Comparison of ENCODE assay signal across 1 cellular context in genomic region chr9:114282507-114282906, GRCh38.
TF ChIP-seq lines count a peak whose summit lies in the region.

No MANE protein-coding gene starts in this region.

TF ChIP-seq in A549, 52 proteins besides CTCF, POLR2A, EP300 and RAD21 (continued from another document):
- TF ChIP-seq HES2 (IDR thresholded peaks at IDR 0.05) (no peak), ZC3H11A (IDR thresholded peaks at IDR 0.05) (no peak), JUN (IDR thresholded peaks at IDR 0.05) (no peak), RARB (CRISPR knock-in tag; IDR thresholded peaks at IDR 0.05) (no peak), EHMT2 (IDR thresholded peaks at IDR 0.05; ENCODE audit: low read depth) (no peak), ZFP36 (IDR thresholded peaks at IDR 0.05; ENCODE audit: borderline replicate concordance, partially characterized antibody) (no peak), KDM1A (IDR thresholded peaks at IDR 0.05; ENCODE audit: low read depth) (no peak), JUNB (IDR thresholded peaks at IDR 0.05) (no peak), ATOH8 (CRISPR knock-in tag; IDR thresholded peaks at IDR 0.05; ENCODE audit: low read depth) (no peak)
